1 cellular context compared by ENCODE assay signal in genomic region chr5:72459913-72460312, GRCh38.
TF ChIP-seq lines count a peak whose summit lies in the region.

No MANE protein-coding gene starts in this region.

TF ChIP-seq in H1, 55 proteins besides CTCF, POLR2A, EP300 and RAD21:
- TF ChIP-seq SP4 (IDR thresholded peaks at IDR 0.05; ENCODE audit: low read length) = no peak
- no peak for TF ChIP-seq TBP (IDR thresholded peaks at IDR 0.05; ENCODE audit: low read depth, low read length)
- TF ChIP-seq TAF1 (IDR thresholded peaks at IDR 0.05; ENCODE audit: low read depth, low read length) = no peak
- TF ChIP-seq NANOG (IDR thresholded peaks at IDR 0.05; ENCODE audit: insufficient read depth, low read depth, low read length, poor library complexity, severe bottlenecking) = no peak
- TF ChIP-seq MAFK (IDR thresholded peaks at IDR 0.05; ENCODE audit: low read depth, low read length) = no peak
- no peak for TF ChIP-seq GTF2F1 (IDR thresholded peaks at IDR 0.05; ENCODE audit: borderline replicate concordance, low read depth, low read length)
- TF ChIP-seq SUZ12 (IDR thresholded peaks at IDR 0.05; ENCODE audit: low read length) = no peak
- no peak for TF ChIP-seq KDM5A (IDR thresholded peaks at IDR 0.05; ENCODE audit: low read length)
- TF ChIP-seq JUN (IDR thresholded peaks at IDR 0.05; ENCODE audit: low read depth, low read length) = no peak
- TF ChIP-seq EGR1 (IDR thresholded peaks at IDR 0.05; ENCODE audit: borderline replicate concordance, low read depth, low read length) = no peak
- no peak for TF ChIP-seq TCF12 (IDR thresholded peaks at IDR 0.05; ENCODE audit: low read depth, low read length)
- no peak for TF ChIP-seq CBX8 (IDR thresholded peaks at IDR 0.05; ENCODE audit: borderline replicate concordance, low read depth, low read length)
